In the genomic region with DNA sequence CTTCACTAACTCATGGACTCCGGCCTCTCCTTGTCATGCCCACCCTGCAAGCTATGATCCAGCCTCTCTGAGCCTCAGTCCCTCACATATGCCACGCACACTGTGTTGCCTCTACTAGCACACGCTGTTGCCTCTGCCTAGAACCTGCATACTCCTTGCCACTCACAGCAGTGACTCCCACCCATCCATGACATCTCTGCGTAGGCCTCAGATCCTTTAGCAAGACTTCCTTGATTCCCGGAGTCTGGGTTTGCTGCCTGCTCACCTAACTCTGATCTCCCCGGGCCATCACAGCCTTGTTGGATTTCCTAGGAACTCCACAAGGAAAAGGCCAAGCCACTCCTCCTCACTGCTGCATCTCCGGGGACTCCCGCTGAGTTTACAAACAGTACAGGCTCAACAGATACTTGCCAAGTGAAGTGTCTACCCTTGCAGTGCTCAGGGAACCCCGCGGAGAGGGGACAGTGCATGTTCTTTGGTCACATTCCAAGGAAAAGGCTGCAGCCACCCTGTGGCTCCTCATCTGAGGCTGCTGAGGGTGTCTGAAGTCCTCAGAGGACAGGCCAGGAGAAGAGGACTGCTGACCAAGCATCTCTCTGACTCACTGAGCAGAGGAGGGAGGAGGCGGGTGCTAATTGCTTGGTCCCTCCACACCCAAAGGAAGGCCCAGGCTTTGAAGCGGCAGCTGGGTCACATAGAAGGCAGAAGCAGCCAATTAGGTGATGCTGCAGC, we compare ENCODE assay signal across 12 cellular contexts. TPM values are rescaled to one million over a fixed set of nuclear protein-coding genes. Genes with fewer than 3 reads are reported as not detected.
A peak's percentile ranks its signal among the peaks of the same experiment; 100 is the strongest.
DNase-seq lines count a peak whose midpoint lies in the region; ATAC-seq and TF ChIP-seq lines count a peak whose summit lies in the region.
"Had no signal": no experiment of that assay in that cellular context is flagged by ENCODE, and none has a peak within 500 bp of the region (broad histone marks: within the 10 kb centered on the region; RNA-seq: fewer than 3 reads in every experiment).

No MANE protein-coding gene starts in this region.

- H3K27ac ChIP-seq in muscle layer of colon (ENCODE audit: low read depth, low read length) = peak overlapping the region; percentile 67
- no peak overlapping the region for H3K27ac ChIP-seq in testis
- H3K27ac ChIP-seq in heart left ventricle = peak overlapping the region in 1 of 12 donors; percentile 90

- H3K9me3 ChIP-seq in muscle layer of colon (ENCODE audit: low read length) = no peaks in the 10 kb centered on the region
- H3K9me3 ChIP-seq in testis = no peaks in the 10 kb centered on the region
- no peaks in the 10 kb centered on the region for H3K9me3 ChIP-seq in heart left ventricle

- intact Hi-C loops in testis (cut with DNase I; ENCODE audit: low total_unique reads) = no loop called here
- intact Hi-C loops in heart left ventricle (cut with DNase I) = loop anchor here in 2 of 10 donors (5.0 kb wide), 2 partner anchors 43 to 98 kb away; no protein-coding TSS in a partner anchor

- H3K36me3 ChIP-seq in muscle layer of colon (ENCODE audit: insufficient read depth, low read length) (no peaks in the 10 kb centered on the region), testis (ENCODE audit: low read depth, missing control alignments) (no peaks in the 10 kb centered on the region), heart left ventricle (no peaks in the 10 kb centered on the region)

- no peak overlapping the region for H3K4me3 ChIP-seq in AG10803 (ENCODE audit: low read length)
- no peak overlapping the region for H3K4me3 ChIP-seq in cardiac fibroblast (replicated peaks in 1 of 2; ENCODE audit: low read depth in 2 of 2, low read length in 2 of 2)
- peak overlapping the region in 1 of 2 donors; percentile 6 for H3K4me3 ChIP-seq in muscle layer of colon (ENCODE audit: low read depth in 1 of 2, low read length in 2 of 2)
- H3K4me3 ChIP-seq in testis = no peak overlapping the region
- no peak overlapping the region for H3K4me3 ChIP-seq in heart left ventricle

- TF ChIP-seq POLR2A in testis (IDR thresholded peaks at IDR 0.05) (no peak), heart left ventricle (IDR thresholded peaks at IDR 0.05) (no peak)

- no peak overlapping the region for H3K9ac ChIP-seq in muscle layer of colon (ENCODE audit: low read length)

- no peaks in the 10 kb centered on the region for H3K27me3 ChIP-seq in muscle layer of colon (ENCODE audit: control insufficient read depth in 1 of 2, insufficient read depth in 2 of 2, low read length in 2 of 2)
- no peaks in the 10 kb centered on the region for H3K27me3 ChIP-seq in testis
- H3K27me3 ChIP-seq in heart left ventricle = no peaks in the 10 kb centered on the region

- peak; percentile 50 for DNase-seq in AG10803 (ENCODE audit: low read depth)
- DNase-seq in M059J (ENCODE audit: low read depth) = peak; percentile 47
- DNase-seq in cardiac fibroblast (ENCODE audit: low read depth in 2 of 2) = peak; percentile 41 to 50
- DNase-seq in testis = no peak
- DNase-seq in GM13976 (ENCODE audit: low spot score) = no peak
- DNase-seq in heart left ventricle = no peak
- DNase-seq: activated CD4-positive, alpha-beta T cell treated with anti-CD3 and anti-CD28 coated beads for 48 hours; activated naive CD4-positive, alpha-beta T cell; dermis blood vessel endothelial cell had no signal

- H3K4me1 ChIP-seq in muscle layer of colon (ENCODE audit: insufficient read depth, low read length) (peaks cover 56% of the 10 kb centered on the region), testis (peaks cover 8% of the 10 kb centered on the region), heart left ventricle (peaks cover 0 to 42% (median 24%) of the 10 kb centered on the region in 12 donors)

- in situ Hi-C loops in GM13976 (cut with MboI; ENCODE audit: low sequenced_read_pairs, unreplicated experiment) = no loop called here

- WGBS in testis, 2 donors = 75 to 82% methylated on average over 10 to 12 of the region's 12 CpGs
- 79 to 86% (median 81%) methylated on average over 12 of the region's 12 CpGs for WGBS in heart left ventricle, 4 donors

- TF ChIP-seq CTCF in AG10803 (conservative IDR thresholded peaks at IDR 0.05; ENCODE audit: low read length) = no peak
- no peak for TF ChIP-seq CTCF in cardiac fibroblast (IDR thresholded peaks at IDR 0.05; ENCODE audit: low read depth, low read length)
- TF ChIP-seq CTCF in testis (IDR thresholded peaks at IDR 0.05) = no peak
- no peak for TF ChIP-seq CTCF in GM13976 (IDR thresholded peaks at IDR 0.05; ENCODE audit: borderline replicate concordance, control extremely low read depth, extremely low read depth, insufficient read depth, missing control alignments)
- no peak for TF ChIP-seq CTCF in heart left ventricle (IDR thresholded peaks at IDR 0.05)

- ATAC-seq in GM18861 (IDR thresholded peaks at IDR 0.05; ENCODE audit: unreplicated experiment) = no peak
- ATAC-seq in heart left ventricle = no peak

RNA-seq across cellular contexts. Expression of gene NAV2, which starts 42.4 kb away (rescaled TPM):
- 6.4 and 15.6 TPM in 2 replicates for total RNA-seq in M059J (2014; rRNA removed; shearing (Covaris generic))
- total RNA-seq in testis (1 to 10 TPM; 3.4 to 6.0 TPM), heart left ventricle (10 to 100 TPM; 12.3 to 46.5 (median 25.4) TPM)
- polyA plus RNA-seq in testis (ENCODE audit: insufficient read depth, low read depth, low replicate concordance) (3.9 TPM), heart left ventricle (10 to 100 TPM in 1 of 2 donors, 1 to 10 TPM in 1; 7.6 to 20.2 TPM)
- polyA plus RNA-seq: CD14-positive monocyte had no signal

Comparison
In these comparisons a context has a peak if more than half of its experiments do, and no peak if none do; other contexts are left out.
1. DNase-seq: peak in AG10803 (single experiment), M059J (single experiment) and cardiac fibroblast (2 of 2); none in testis (single experiment), GM13976 (single experiment) and heart left ventricle (0 of 5).